ENCODE assay signal across 29 cellular contexts in genomic region chr18:48039769-48040215, GRCh38.
"Had no signal": no experiment of that assay in that cellular context is flagged by ENCODE, and none has a peak within 500 bp of the region (broad histone marks: within the 10 kb centered on the region; RNA-seq: fewer than 3 reads in every experiment).

No MANE protein-coding gene starts in this region.

- H3K9me3 ChIP-seq: ascending aorta, esophagus squamous epithelium, gastroesophageal sphincter had no signal

- H3K36me3 ChIP-seq: breast epithelium, cardiac muscle cell, WERI-Rb-1 had no signal

- H3K27ac ChIP-seq: ascending aorta, breast epithelium, cardiac muscle cell, coronary artery, dorsolateral prefrontal cortex, epithelial cell of prostate, esophagus squamous epithelium, gastroesophageal sphincter, WERI-Rb-1 had no signal

- DNase-seq: activated B cell treated with CpG ODN at 0.5 μM for 24 hours; activated CD4-positive, alpha-beta T cell treated with anti-CD3 and anti-CD28 coated beads for 48 hours; activated CD4-positive, alpha-beta T cell treated with anti-CD3 and anti-CD28 coated beads, Interleukin-2, amount 50 U/mL, for 1 hour; activated CD4-positive, alpha-beta T cell treated with anti-CD3 and anti-CD28 coated beads, Interleukin-2, amount 50 U/mL, for 48 hours; activated CD8-positive, alpha-beta memory T cell treated with anti-CD3 and anti-CD28 coated beads for 24 hours; activated CD8-positive, alpha-beta T cell treated with anti-CD3 and anti-CD28 coated beads for 36 hours; activated gamma-delta T cell; activated naive CD4-positive, alpha-beta T cell; activated naive CD4-positive, alpha-beta T cell treated with anti-CD3 and anti-CD28 coated beads, Interleukin-2, amount 10 ng/mL, durations not matched to agents 7 days and 5 days; activated naive CD8-positive, alpha-beta T cell treated with anti-CD3 and anti-CD28 coated beads, Interleukin-2, amount 10 ng/mL, durations not matched to agents 7 days and 5 days; activated T-cell treated with anti-CD3 and anti-CD28 coated beads, Interleukin-2, amount 50 U/mL, for 4 hours; effector memory CD4-positive, alpha-beta T cell; endodermal cell; esophagus squamous epithelium; foreskin melanocyte; T-helper 1 cell; T-helper 17 cell; T1000; WERI-Rb-1 had no signal

- H3K27me3 ChIP-seq: ascending aorta, breast epithelium, cardiac muscle cell, dorsolateral prefrontal cortex, esophagus squamous epithelium, gastroesophageal sphincter had no signal

- H3K4me1 ChIP-seq: ascending aorta had no signal

- H3K4me3 ChIP-seq: ascending aorta, breast epithelium, cardiac muscle cell, coronary artery, dorsolateral prefrontal cortex, esophagus squamous epithelium, gastroesophageal sphincter had no signal

- ATAC-seq: activated CD4-positive, CD25-positive, alpha-beta regulatory T cell treated with anti-CD3 and anti-CD28 coated beads, Interleukin-2, amount 50 U/mL, for 24 hours; activated CD8-positive, alpha-beta T cell treated with anti-CD3 and anti-CD28 coated beads for 36 hours; activated naive CD4-positive, alpha-beta T cell treated with anti-CD3 and anti-CD28 coated beads, Interleukin-2, amount 50 U/mL, for 72 hours; activated T-cell treated with anti-CD3 and anti-CD28 coated beads, Interleukin-2, amount 50 U/mL, for 4 hours; activated T-helper 17 cell treated with anti-CD3 and anti-CD28 coated beads, Interleukin-2, amount 50 U/mL, for 72 hours; gastroesophageal sphincter; T-helper 17 cell had no signal
